33 cellular contexts compared by ENCODE assay signal in genomic region chr11:26790738-26791137, GRCh38.
"Had no signal": no experiment of that assay in that cellular context is flagged by ENCODE, and none has a peak within 500 bp of the region (broad histone marks: within the 10 kb centered on the region; RNA-seq: fewer than 3 reads in every experiment).

No MANE protein-coding gene starts in this region.

- H3K4me1 ChIP-seq: adrenal gland, ascending aorta, body of pancreas, breast epithelium had no signal

- H3K27ac ChIP-seq: adrenal gland, ascending aorta, body of pancreas, brain microvascular endothelial cell, breast epithelium, cardiac muscle cell had no signal

- DNase-seq: activated effector memory CD4-positive, alpha-beta T cell treated with anti-CD3 and anti-CD28 coated beads, Interleukin-2, amount 50 U/mL, for 16 hours; activated effector memory CD4-positive, alpha-beta T cell treated with Interleukin-2 at 50 U/mL for 16 hours; activated gamma-delta T cell; activated gamma-delta T cell treated with Interleukin-2 at 50 U/mL for 16 hours; activated naive CD4-positive, alpha-beta T cell; activated naive CD4-positive, alpha-beta T cell treated with anti-CD3 and anti-CD28 coated beads for 36 hours; activated naive CD4-positive, alpha-beta T cell treated with anti-CD3 and anti-CD28 coated beads, Interleukin-2, amount 10 ng/mL, durations not matched to agents 7 days and 5 days; activated naive CD4-positive, alpha-beta T cell treated with anti-CD3 and anti-CD28 coated beads, Interleukin-2, amount 50 U/mL, for 16 hours; activated naive CD4-positive, alpha-beta T cell treated with Interleukin-2 at 50 U/mL for 16 hours; activated naive CD8-positive, alpha-beta T cell treated with anti-CD3 and anti-CD28 coated beads for 36 hours; activated naive CD8-positive, alpha-beta T cell treated with anti-CD3 and anti-CD28 coated beads, Interleukin-2, amount 10 ng/mL, durations not matched to agents 7 days and 5 days; activated naive CD8-positive, alpha-beta T cell treated with anti-CD3 and anti-CD28 coated beads, Interleukin-2, amount 50 U/mL, for 24 hours; activated T-cell treated with anti-CD3 and anti-CD28 coated beads for 4 hours; activated T-cell treated with anti-CD3 and anti-CD28 coated beads, Interleukin-2, amount 50 U/mL, for 1 hour; activated T-cell treated with anti-CD3 and anti-CD28 coated beads, Interleukin-2, amount 50 U/mL, for 24 hours; activated T-cell treated with anti-CD3 and anti-CD28 coated beads, Interleukin-2, amount 50 U/mL, for 4 hours; activated T-cell treated with anti-CD3 and anti-CD28 coated beads, Interleukin-2, amount 50 U/mL, for 48 hours; activated T-cell treated with anti-CD3 and anti-CD28 coated beads, Interleukin-2, amount 50 U/mL, for 72 hours; adrenal gland; amniotic stem cell; amygdala; anterior cingulate cortex; aorta; body of pancreas; brain microvascular endothelial cell; caudate nucleus; central memory CD4-positive, alpha-beta T cell; cerebellar nuclear complex had no signal

- H3K4me3 ChIP-seq: adrenal gland, ascending aorta, body of pancreas, breast epithelium, cardiac muscle cell had no signal

- H3K27me3 ChIP-seq: adrenal gland, ascending aorta, body of pancreas, brain microvascular endothelial cell, breast epithelium, cardiac muscle cell had no signal

- H3K36me3 ChIP-seq: adrenal gland, ascending aorta, brain microvascular endothelial cell, breast epithelium, cardiac muscle cell had no signal

- ATAC-seq: activated naive CD4-positive, alpha-beta T cell treated with anti-CD3 and anti-CD28 coated beads, Interleukin-2, amount 50 U/mL, for 72 hours; activated naive CD8-positive, alpha-beta T cell treated with anti-CD3 and anti-CD28 coated beads, Interleukin-2, amount 50 U/mL, for 24 hours; activated T-cell treated with anti-CD3 and anti-CD28 coated beads, Interleukin-2, amount 50 U/mL, for 4 hours; activated T-cell treated with anti-CD3 and anti-CD28 coated beads, Interleukin-2, amount 50 U/mL, for 72 hours; activated T-helper 17 cell treated with anti-CD3 and anti-CD28 coated beads, Interleukin-2, amount 50 U/mL, for 72 hours; body of pancreas had no signal

- H3K9me3 ChIP-seq: adrenal gland, ascending aorta, body of pancreas, breast epithelium had no signal
